ENCODE assay signal across 1 cellular context in the genomic region with DNA sequence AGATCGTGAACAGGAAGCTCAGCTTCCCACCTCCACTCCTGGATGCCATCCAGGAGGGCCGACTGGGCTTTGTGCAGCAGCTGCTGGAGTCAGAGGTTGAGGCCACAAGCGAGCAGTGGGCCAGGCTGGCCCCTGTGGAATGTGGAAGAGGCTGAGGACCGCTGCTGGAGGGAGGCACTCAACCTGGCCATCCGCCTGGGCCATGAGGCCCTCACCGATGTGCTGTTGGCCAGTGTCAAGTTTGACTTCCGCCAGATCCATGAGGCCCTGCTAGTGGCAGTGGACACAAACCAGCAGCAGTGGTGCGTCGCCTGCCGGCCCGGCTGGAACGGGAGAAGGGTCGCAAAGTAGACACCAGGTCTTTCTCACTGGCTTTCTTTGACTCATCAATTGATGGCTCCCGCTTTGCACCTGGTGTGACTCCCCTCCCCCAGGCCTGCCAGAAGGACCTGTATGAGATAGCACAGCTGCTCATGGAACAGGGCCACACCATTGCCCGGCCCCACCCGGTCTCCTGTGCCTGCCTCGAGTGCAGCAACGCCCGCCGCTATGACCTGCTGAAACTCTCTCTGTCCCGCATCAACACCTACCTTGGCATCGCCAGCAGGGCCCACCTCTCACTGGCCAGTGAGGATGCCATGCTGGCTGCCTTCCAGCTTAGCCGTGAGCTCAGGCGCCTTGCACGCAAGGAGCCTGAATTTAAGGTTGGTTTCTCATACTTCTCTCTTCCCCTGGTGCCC.
TF ChIP-seq lines count a peak whose summit lies in the region.

No MANE protein-coding gene starts in this region.

TF ChIP-seq in HepG2, 621 proteins besides CTCF, POLR2A, EP300 and RAD21:
- TF ChIP-seq KAT7 (CRISPR knock-in tag; IDR thresholded peaks at IDR 0.05; ENCODE audit: borderline replicate concordance) (no peak), ZFP62 (CRISPR knock-in tag; IDR thresholded peaks at IDR 0.05) (no peak), MTF1 (CRISPR knock-in tag; IDR thresholded peaks at IDR 0.05) (no peak), ZNF780A (CRISPR knock-in tag; IDR thresholded peaks at IDR 0.05) (no peak), ZNF782 (CRISPR knock-in tag; IDR thresholded peaks at IDR 0.05; ENCODE audit: borderline replicate concordance) (no peak), YY1 (IDR thresholded peaks at IDR 0.05; ENCODE audit: insufficient read depth, insufficient replicate concordance, low read depth, low read length) (no peak), GTF3A (CRISPR knock-in tag; conservative IDR thresholded peaks at IDR 0.05) (no peak), ZNF337 (CRISPR knock-in tag; IDR thresholded peaks at IDR 0.05; ENCODE audit: borderline replicate concordance, low read depth) (no peak), ZBTB8A (CRISPR knock-in tag; IDR thresholded peaks at IDR 0.05; ENCODE audit: borderline replicate concordance, low read depth) (no peak), ZNF383 (CRISPR knock-in tag; IDR thresholded peaks at IDR 0.05; ENCODE audit: borderline replicate concordance) (no peak), ISX (CRISPR knock-in tag; conservative IDR thresholded peaks at IDR 0.05) (no peak), FOXA1 (IDR thresholded peaks at IDR 0.05) (no peak), FOXA1 (CRISPR knock-in tag; IDR thresholded peaks at IDR 0.05) (no peak), ZFP82 (CRISPR knock-in tag; IDR thresholded peaks at IDR 0.05; ENCODE audit: borderline replicate concordance) (no peak), ZFP41 (CRISPR knock-in tag; IDR thresholded peaks at IDR 0.05; ENCODE audit: borderline replicate concordance) (no peak), ZNF550 (CRISPR knock-in tag; IDR thresholded peaks at IDR 0.05; ENCODE audit: borderline replicate concordance) (no peak), RXRA (CRISPR knock-in tag; IDR thresholded peaks at IDR 0.05) (no peak)
- TF ChIP-seq, protein P1, sequence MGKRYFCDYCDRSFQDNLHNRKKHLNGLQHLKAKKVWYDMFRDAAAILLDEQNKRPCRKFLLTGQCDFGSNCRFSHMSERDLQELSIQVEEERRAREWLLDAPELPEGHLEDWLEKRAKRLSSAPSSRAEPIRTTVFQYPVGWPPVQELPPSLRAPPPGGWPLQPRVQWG (CRISPR knock-in tag; IDR thresholded peaks at IDR 0.05; ENCODE audit: borderline replicate concordance, low read depth): no peak
- TF ChIP-seq, protein P2, sequence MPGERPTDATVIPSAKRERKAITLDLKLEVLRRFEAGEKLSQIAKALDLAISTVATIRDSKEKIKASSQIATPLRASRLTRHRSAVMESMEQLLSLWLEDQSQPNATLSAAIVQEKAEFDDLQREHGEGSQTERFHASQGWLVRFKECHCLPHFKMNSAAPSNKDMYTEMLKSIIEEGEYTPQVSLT (CRISPR knock-in tag; IDR thresholded peaks at IDR 0.05; ENCODE audit: borderline replicate concordance, low read depth): no peak
- TF ChIP-seq, protein P3, sequence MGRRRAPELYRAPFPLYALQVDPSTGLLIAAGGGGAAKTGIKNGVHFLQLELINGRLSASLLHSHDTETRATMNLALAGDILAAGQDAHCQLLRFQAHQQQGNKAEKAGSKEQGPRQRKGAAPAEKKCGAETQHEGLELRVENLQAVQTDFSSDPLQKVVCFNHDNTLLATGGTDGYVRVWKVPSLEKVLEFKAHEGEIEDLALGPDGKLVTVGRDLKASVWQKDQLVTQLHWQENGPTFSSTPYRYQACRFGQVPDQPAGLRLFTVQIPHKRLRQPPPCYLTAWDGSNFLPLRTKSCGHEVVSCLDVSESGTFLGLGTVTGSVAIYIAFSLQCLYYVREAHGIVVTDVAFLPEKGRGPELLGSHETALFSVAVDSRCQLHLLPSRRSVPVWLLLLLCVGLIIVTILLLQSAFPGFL (CRISPR knock-in tag; IDR thresholded peaks at IDR 0.05): no peak
